ENCODE assay signal across 24 cellular contexts in genomic region chr4:153724606-153725005, GRCh38. TPM values are rescaled to one million over a fixed set of nuclear protein-coding genes. Genes with fewer than 3 reads are reported as not detected.
"Had no signal": no experiment of that assay in that cellular context is flagged by ENCODE, and none has a peak within 500 bp of the region (broad histone marks: within the 10 kb centered on the region; RNA-seq: fewer than 3 reads in every experiment).

No MANE protein-coding gene starts in this region.

- H3K4me3 Mint-ChIP-seq: mesothelial cell of epicardium; natural killer cell treated with Interleukin-12 subunit alpha and Interleukin-12 subunit beta and Interleukin-15 and Interleukin-18, amount 100 ng/mL, for 72 hours; neural crest cell had no signal

- H3K4me1 Mint-ChIP-seq: mesothelial cell of epicardium had no signal

- ATAC-seq: foreskin keratinocyte, gastroesophageal sphincter, heart left ventricle, left lung, mucosa of descending colon had no signal

- DNase-seq: colonic mucosa; dermis blood vessel endothelial cell; effector memory CD4-positive, alpha-beta T cell; foreskin keratinocyte; heart left ventricle; kidney; left lung; mesenchymal stem cell; mucosa of descending colon; naive B cell; stimulated activated CD4-positive, alpha-beta T cell treated with anti-CD3 and anti-CD28 coated beads, Interleukin-12 subunit alpha, Interleukin-12 subunit beta, amount 100 ng/mL, for 4 hours; stimulated activated CD4-positive, alpha-beta T cell treated with anti-CD3 and anti-CD28 coated beads, Interleukin-1b, Interleukin-23, amount 100 ng/mL, for 48 hours; stimulated activated CD4-positive, alpha-beta T cell treated with anti-CD3 and anti-CD28 coated beads, Interleukin-4, amount 100 ng/mL, for 1 hour; stimulated activated CD8-positive, alpha-beta memory T cell treated with anti-CD3 and anti-CD28 coated beads, Interleukin-4, amount 100 ng/mL, for 48 hours; stimulated activated naive CD4-positive, alpha-beta T cell treated with Interleukin-2 at 50 U/mL for 16 hours; upper lobe of left lung had no signal

- H3K36me3 Mint-ChIP-seq: mesothelial cell of epicardium; naive B cell; natural killer cell treated with Interleukin-12 subunit alpha and Interleukin-12 subunit beta and Interleukin-15 and Interleukin-18, amount 100 ng/mL, for 72 hours had no signal

- H3K9me3 Mint-ChIP-seq: mesothelial cell of epicardium; naive B cell; natural killer cell treated with Interleukin-12 subunit alpha and Interleukin-12 subunit beta and Interleukin-15 and Interleukin-18, amount 100 ng/mL, for 72 hours; neural crest cell had no signal

- H3K27ac Mint-ChIP-seq: mesothelial cell of epicardium; natural killer cell treated with Interleukin-12 subunit alpha and Interleukin-12 subunit beta and Interleukin-15 and Interleukin-18, amount 100 ng/mL, for 72 hours had no signal

RNA-seq across cellular contexts. Expression of gene RNF175, which starts 35.2 kb away (rescaled TPM):
- total RNA-seq: dermis blood vessel endothelial cell; endothelial cell of umbilical vein; fibroblast of lung; natural killer cell treated with Interleukin-12 subunit alpha and Interleukin-12 subunit beta and Interleukin-15 and Interleukin-18, amount 100 ng/mL, for 72 hours; thoracic aorta; upper lobe of left lung had no signal

RNA-seq across cellular contexts. Expression of gene TLR2, which starts 40.5 kb away (rescaled TPM):
- total RNA-seq: smooth muscle cell had no signal
